ENCODE assay signal across 16 cellular contexts in the genomic region with DNA sequence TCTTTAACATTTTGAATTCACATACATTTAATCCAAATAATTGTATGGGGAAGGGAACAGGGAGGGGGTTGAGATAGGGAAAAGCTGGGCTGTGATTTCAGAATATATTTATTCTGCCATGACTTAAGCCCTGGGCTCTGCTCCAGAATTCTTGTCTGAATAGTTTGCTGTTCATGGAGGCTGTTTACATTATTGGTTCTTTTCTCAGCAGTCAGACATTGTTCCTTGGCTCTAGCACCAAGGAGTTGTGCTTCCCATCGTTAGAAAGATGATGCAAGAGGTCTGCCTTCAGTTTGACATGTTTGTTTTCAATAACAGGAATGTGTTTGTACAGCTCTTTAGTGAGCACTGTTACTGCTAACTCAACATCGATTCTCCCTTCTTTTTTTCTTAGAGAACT.
DNase-seq lines count a peak whose midpoint lies in the region; ATAC-seq, FAIRE-seq and TF ChIP-seq lines count a peak whose summit lies in the region.
"Had no signal": no experiment of that assay in that cellular context is flagged by ENCODE, and none has a peak within 500 bp of the region (broad histone marks: within the 10 kb centered on the region; RNA-seq: fewer than 3 reads in every experiment).

No MANE protein-coding gene starts in this region.

- H3K36me3 ChIP-seq in astrocyte (ENCODE audit: insufficient read depth, low read length), result no peaks in the 10 kb centered on the region
- H3K36me3 ChIP-seq: ovary had no signal

- peak overlapping the region; percentile 65 for H3K27ac ChIP-seq in astrocyte (ENCODE audit: low read depth, low read length)
- H3K27ac ChIP-seq: ovary had no signal

- H3K4me1 Mint-ChIP-seq in astrocyte (ENCODE audit: low read depth, unreplicated experiment), result peaks cover 22% of the 10 kb centered on the region

- TF ChIP-seq CTCF in astrocyte (IDR thresholded peaks at IDR 0.05; ENCODE audit: insufficient read depth, low read depth, low read length) (no peak), foreskin fibroblast (IDR thresholded peaks at IDR 0.05; ENCODE audit: low read depth, low read length) (no peak)

- ATAC-seq in GM21367 (IDR thresholded peaks at IDR 0.05; ENCODE audit: unreplicated experiment), result no peak
- ATAC-seq: K562 had no signal

- no peak overlapping the region for H3K4me3 ChIP-seq in astrocyte (ENCODE audit: insufficient read depth, low read depth, low read length)
- no peak overlapping the region for H3K4me3 ChIP-seq in foreskin fibroblast (ENCODE audit: low read depth in 1 of 2, low read length in 2 of 2)
- no peak overlapping the region for H3K4me3 ChIP-seq in skeletal muscle cell (ENCODE audit: low read depth, low read length)
- H3K4me3 ChIP-seq: K562, ovary had no signal

- H3K27me3 ChIP-seq in astrocyte (ENCODE audit: insufficient read depth, low read length), result no peaks in the 10 kb centered on the region
- H3K27me3 ChIP-seq: ovary had no signal

- H3K4me1 ChIP-seq in astrocyte (ENCODE audit: insufficient read depth, low read length), result peaks cover 29% of the 10 kb centered on the region

- FAIRE-seq in astrocyte (lab: Jason Lieb, UNC) (peak; percentile 92), GM19239 (lab: Jason Lieb, UNC) (no peak)
- FAIRE-seq: GM18507, K562 had no signal

- peaks cover 1% of the 10 kb centered on the region for H3K36me3 Mint-ChIP-seq in astrocyte (ENCODE audit: low read depth, unreplicated experiment)

- peak overlapping the region; percentile 22 for H2AFZ ChIP-seq in astrocyte (ENCODE audit: low read depth, low read length)

- no peaks in the 10 kb centered on the region for H3K9me3 ChIP-seq in astrocyte (ENCODE audit: insufficient read depth, low read depth, low read length)
- H3K9me3 ChIP-seq: ovary had no signal

- no peak overlapping the region for H3K4me3 Mint-ChIP-seq in astrocyte (ENCODE audit: unreplicated experiment)
- H3K4me3 Mint-ChIP-seq: endodermal cell had no signal

- no peaks in the 10 kb centered on the region for H3K79me2 ChIP-seq in astrocyte (ENCODE audit: insufficient read depth, low read length)

- peak overlapping the region; percentile 16 for H3K4me2 ChIP-seq in astrocyte (ENCODE audit: low read length)

- H3K9me3 Mint-ChIP-seq in astrocyte (ENCODE audit: unreplicated experiment), result peaks cover 6% of the 10 kb centered on the region
- H3K9me3 Mint-ChIP-seq: endodermal cell had no signal

- peak overlapping the region; percentile 85 for H3K27ac Mint-ChIP-seq in astrocyte (ENCODE audit: unreplicated experiment)
- H3K27ac Mint-ChIP-seq: activated T-helper 2 cell treated with anti-CD3 and anti-CD28 coated beads, Interferon-gamma antibody, Interleukin-2, Interleukin-4, amounts not matched to agents 10 μg/mL and 5 μg/mL and 100 μg/mL, durations not matched to agents 14 hours and 24 hours and 36 hours; endodermal cell had no signal

- H3K9ac ChIP-seq in astrocyte (ENCODE audit: low read length), result no peak overlapping the region

- no peaks in the 10 kb centered on the region for H4K20me1 ChIP-seq in astrocyte (ENCODE audit: insufficient read depth, low read length)

- peak; percentile 80 for DNase-seq in ELR (ENCODE audit: low read depth)
- peak; percentile 96 for DNase-seq in astrocyte (ENCODE audit: low read depth)
- peak; percentile 65 to 68 for DNase-seq in foreskin fibroblast
- DNase-seq in skeletal muscle cell (ENCODE audit: low read depth), result peak; percentile 97
- no peak for DNase-seq in SKM-1 treated with dmso at 0.1 percent for 144 hours (lab: John Stamatoyannopoulos, UW; ENCODE audit: unreplicated experiment)
- no peak for DNase-seq in NCI-H748 (lab: John Stamatoyannopoulos, UW; ENCODE audit: unreplicated experiment)
- DNase-seq in GM19239 (ENCODE audit: insufficient read length, low spot score), result no peak
- DNase-seq: endodermal cell, islet precursor cell, NCI-H2227 treated with DMSO at 0.1 percent for 48 hours, ovary, SIG-M5 had no signal

- no peaks in the 10 kb centered on the region for H3K27me3 Mint-ChIP-seq in astrocyte (ENCODE audit: low read depth, unreplicated experiment)

Comparison
In these comparisons a context has a peak if more than half of its experiments do, and no peak if none do; other contexts are left out.
1. DNase-seq: peak in ELR (single experiment), astrocyte (single experiment), foreskin fibroblast (2 of 2) and skeletal muscle cell (single experiment); none in SKM-1 treated with dmso at 0.1 percent for 144 hours (single experiment), NCI-H748 (single experiment) and GM19239 (single experiment).